Comparison of ENCODE assay signal across 19 cellular contexts in genomic region chr10:130720235-130720634, GRCh38.
DNase-seq lines count a peak whose midpoint lies in the region; ATAC-seq and TF ChIP-seq lines count a peak whose summit lies in the region.
"Had no signal": no experiment of that assay in that cellular context is flagged by ENCODE, and none has a peak within 500 bp of the region (broad histone marks: within the 10 kb centered on the region; RNA-seq: fewer than 3 reads in every experiment).

No MANE protein-coding gene starts in this region.

- no peak for TF ChIP-seq CTCF in endodermal cell (conservative IDR thresholded peaks at IDR 0.05)
- TF ChIP-seq CTCF in upper lobe of right lung (IDR thresholded peaks at IDR 0.05): no peak
- TF ChIP-seq CTCF in uterus (IDR thresholded peaks at IDR 0.05): no peak

- H3K36me3 ChIP-seq in BLaER1 treated with 17β-estradiol and CSF1 and Interleukin-3, amounts not matched to agents 10 nM and 100 nM: no peaks in the 10 kb centered on the region
- no peaks in the 10 kb centered on the region for H3K36me3 ChIP-seq in endodermal cell (ENCODE audit: control insufficient read depth, insufficient read depth, low read length)
- no peaks in the 10 kb centered on the region for H3K36me3 ChIP-seq in upper lobe of right lung
- H3K36me3 ChIP-seq in uterus: no peaks in the 10 kb centered on the region

- no peak overlapping the region; a peak in 1 of 22 replicates for H3K9ac ChIP-seq in BLaER1 treated with 17β-estradiol and CSF1 and Interleukin-3, amounts not matched to agents 10 nM and 100 nM
- H3K9ac ChIP-seq in endodermal cell (ENCODE audit: extremely low read depth, low read length, poor library complexity, severe bottlenecking): no peak overlapping the region

- H3K27me3 ChIP-seq in BLaER1 treated with 17β-estradiol and CSF1 and Interleukin-3, amounts not matched to agents 10 nM and 100 nM: no peaks in the 10 kb centered on the region
- no peaks in the 10 kb centered on the region for H3K27me3 ChIP-seq in endodermal cell (ENCODE audit: control insufficient read depth, insufficient read depth, low read length, poor library complexity, severe bottlenecking)
- no peaks in the 10 kb centered on the region for H3K27me3 ChIP-seq in upper lobe of right lung
- no peaks in the 10 kb centered on the region for H3K27me3 ChIP-seq in uterus

- H3K4me1 ChIP-seq in BLaER1 treated with 17β-estradiol and CSF1 and Interleukin-3, amounts not matched to agents 10 nM and 100 nM: peaks cover 51 to 63% (median 55%) of the 10 kb centered on the region in 10 experiments
- H3K4me1 ChIP-seq in endodermal cell (ENCODE audit: control insufficient read depth, insufficient read depth, low read length) (peaks cover 18% of the 10 kb centered on the region), upper lobe of right lung (no peaks in the 10 kb centered on the region), uterus (no peaks in the 10 kb centered on the region)

- H3K9me3 Mint-ChIP-seq in endodermal cell: no peaks in the 10 kb centered on the region
- no peaks in the 10 kb centered on the region for H3K9me3 Mint-ChIP-seq in T-helper 2 cell treated with Interferon-gamma antibody and Interleukin-4, amounts not matched to agents 5 μg/mL and 100 μg/mL, for 36 hours
- H3K9me3 Mint-ChIP-seq: CD4-positive, alpha-beta T cell; H9 had no signal

- H3K9me3 ChIP-seq in BLaER1 treated with 17β-estradiol and CSF1 and Interleukin-3, amounts not matched to agents 10 nM and 100 nM (replicated peaks in 1 of 11): no peaks in the 10 kb centered on the region
- no peaks in the 10 kb centered on the region for H3K9me3 ChIP-seq in endodermal cell (ENCODE audit: control insufficient read depth, low read length)
- no peaks in the 10 kb centered on the region for H3K9me3 ChIP-seq in upper lobe of right lung
- H3K9me3 ChIP-seq in uterus: no peaks in the 10 kb centered on the region

- H3K4me3 ChIP-seq in BLaER1 treated with 17β-estradiol and CSF1 and Interleukin-3, amounts not matched to agents 10 nM and 100 nM: no peak overlapping the region
- H3K4me3 ChIP-seq in endodermal cell (ENCODE audit: low read length): no peak overlapping the region
- no peak overlapping the region for H3K4me3 ChIP-seq in upper lobe of right lung
- H3K4me3 ChIP-seq in uterus: no peak overlapping the region
- H3K4me3 ChIP-seq: GM12878, GM23338 had no signal

- H3K27me3 Mint-ChIP-seq in endodermal cell (ENCODE audit: insufficient read depth): no peaks in the 10 kb centered on the region
- no peaks in the 10 kb centered on the region for H3K27me3 Mint-ChIP-seq in T-helper 2 cell treated with Interferon-gamma antibody and Interleukin-4, amounts not matched to agents 5 μg/mL and 100 μg/mL, for 36 hours (ENCODE audit: low read depth)
- H3K27me3 Mint-ChIP-seq: CD4-positive, alpha-beta T cell had no signal

- no peak for TF ChIP-seq POLR2A in uterus (IDR thresholded peaks at IDR 0.05)

- peak; percentile 60 for DNase-seq in endodermal cell
- DNase-seq in posterior vena cava (ENCODE audit: low spot score): peak; percentile 18
- peak; percentile 21 for DNase-seq in upper lobe of right lung
- DNase-seq in T-helper 2 cell treated with Interferon-gamma antibody and Interleukin-4, amounts not matched to agents 5 μg/mL and 100 μg/mL, for 36 hours (ENCODE audit: low spot score): no peak
- DNase-seq in uterus: no peak
- DNase-seq: CD4-positive, alpha-beta T cell; CD8-positive, alpha-beta memory T cell; DMS 273 treated with DMSO at 0.1 percent for 48 hours; DMS79; EL; GDM1; H9; HFFc6 had no signal

- H3K4me3 Mint-ChIP-seq in endodermal cell: no peak overlapping the region
- no peak overlapping the region for H3K4me3 Mint-ChIP-seq in T-helper 2 cell treated with Interferon-gamma antibody and Interleukin-4, amounts not matched to agents 5 μg/mL and 100 μg/mL, for 36 hours
- H3K4me3 Mint-ChIP-seq: CD14-positive monocyte; CD4-positive, alpha-beta T cell; CD8-positive, alpha-beta memory T cell; GM23338; H9; HFFc6 had no signal

- no peak overlapping the region for H3K27ac ChIP-seq in BLaER1 treated with 17β-estradiol and CSF1 and Interleukin-3, amounts not matched to agents 10 nM and 100 nM
- H3K27ac ChIP-seq in endodermal cell (ENCODE audit: low read depth, low read length) (no peak overlapping the region), upper lobe of right lung (no peak overlapping the region), uterus (no peak overlapping the region)

- ATAC-seq in upper lobe of right lung: no peak
- ATAC-seq in GM18868 (IDR thresholded peaks at IDR 0.05; ENCODE audit: unreplicated experiment): no peak
- ATAC-seq: GM12878, GM23338, HCT116 had no signal

- H3K36me3 Mint-ChIP-seq in endodermal cell (ENCODE audit: low read depth): no peaks in the 10 kb centered on the region
- H3K36me3 Mint-ChIP-seq in T-helper 2 cell treated with Interferon-gamma antibody and Interleukin-4, amounts not matched to agents 5 μg/mL and 100 μg/mL, for 36 hours (ENCODE audit: low read depth): no peaks in the 10 kb centered on the region
- H3K36me3 Mint-ChIP-seq: CD14-positive monocyte; CD8-positive, alpha-beta memory T cell had no signal

- WGBS in endodermal cell (ENCODE audit: insufficient coverage in 1 of 2, insufficient read length in 1 of 2), 2 experiments: 78 to 80% methylated on average over 5 of the region's 5 CpGs

- H4K20me1 ChIP-seq in BLaER1 treated with 17β-estradiol and CSF1 and Interleukin-3, amounts not matched to agents 10 nM and 100 nM: peaks cover 0 to 7% (median 0%) of the 10 kb centered on the region in 11 experiments; a peak in 1 of 22 replicates

- peaks cover 46% of the 10 kb centered on the region for H3K4me1 Mint-ChIP-seq in endodermal cell
- no peaks in the 10 kb centered on the region for H3K4me1 Mint-ChIP-seq in T-helper 2 cell treated with Interferon-gamma antibody and Interleukin-4, amounts not matched to agents 5 μg/mL and 100 μg/mL, for 36 hours (ENCODE audit: low read depth)
- H3K4me1 Mint-ChIP-seq: CD14-positive monocyte; CD8-positive, alpha-beta memory T cell; GM23338; H9 had no signal

- intact Hi-C loops in posterior vena cava (cut with DNase I) (no loop called here), upper lobe of right lung (cut with DNase I) (no loop called here), uterus (cut with DNase I; ENCODE audit: low total_unique reads) (no loop called here)

- peak overlapping the region; percentile 53 to 90 (median 79) for H3K4me2 ChIP-seq in BLaER1 treated with 17β-estradiol and CSF1 and Interleukin-3, amounts not matched to agents 10 nM and 100 nM
- H3K4me2 ChIP-seq: GM23338 had no signal

- peak overlapping the region; percentile 26 for H3K27ac Mint-ChIP-seq in endodermal cell
- H3K27ac Mint-ChIP-seq in T-helper 2 cell treated with Interferon-gamma antibody and Interleukin-4, amounts not matched to agents 5 μg/mL and 100 μg/mL, for 36 hours: no peak overlapping the region
- H3K27ac Mint-ChIP-seq: CD14-positive monocyte; CD4-positive, alpha-beta T cell; CD8-positive, alpha-beta memory T cell; GM23338; H9; HFFc6 had no signal

Comparison
In these comparisons a context has a peak if more than half of its experiments do, and no peak if none do; other contexts are left out.
1. DNase-seq: peak in endodermal cell (single experiment), posterior vena cava (single experiment) and upper lobe of right lung (single experiment); none in T-helper 2 cell treated with Interferon-gamma antibody and Interleukin-4, amounts not matched to agents 5 μg/mL and 100 μg/mL, for 36 hours (single experiment) and uterus (0 of 2).